9 cellular contexts compared by ENCODE assay signal in genomic region chr12:6550294-6551062, GRCh38. TPM values are rescaled to one million over a fixed set of nuclear protein-coding genes. Genes with fewer than 3 reads are reported as not detected.
DNase-seq lines count a peak whose midpoint lies in the region; ATAC-seq and TF ChIP-seq lines count a peak whose summit lies in the region.
"Had no signal": no experiment of that assay in that cellular context is flagged by ENCODE, and none has a peak within 500 bp of the region (broad histone marks: within the 10 kb centered on the region; RNA-seq: fewer than 3 reads in every experiment).

No MANE protein-coding gene starts in this region.

- no peak overlapping the region for H3K4ac ChIP-seq in neuronal stem cell (ENCODE audit: low read length)

- H3K79me1 ChIP-seq in neuronal stem cell (ENCODE audit: low read depth, low read length): peaks cover 13% of the 10 kb centered on the region

- no peak overlapping the region for H3K4me2 ChIP-seq in mammary epithelial cell (ENCODE audit: insufficient read depth, low read depth, low read length)
- no peak overlapping the region for H3K4me2 ChIP-seq in neuronal stem cell (ENCODE audit: insufficient read depth, low read length, poor library complexity, severe bottlenecking)
- H3K4me2 ChIP-seq: PC-9 had no signal

- H3K36me3 ChIP-seq in mammary epithelial cell (ENCODE audit: insufficient read depth, low read length) (no peaks in the 10 kb centered on the region), neuronal stem cell (replicated peaks in 1 of 2; ENCODE audit: control insufficient read depth in 2 of 2, insufficient read depth in 2 of 2, low read length in 2 of 2) (peaks cover 31 to 76% of the 10 kb centered on the region in 2 donors)

- H2BK15ac ChIP-seq in neuronal stem cell (ENCODE audit: low read length): no peak overlapping the region

- H3K9me3 ChIP-seq in mammary epithelial cell (replicated peaks; ENCODE audit: insufficient read depth, low read length): no peaks in the 10 kb centered on the region
- no peaks in the 10 kb centered on the region for H3K9me3 ChIP-seq in neuronal stem cell (replicated peaks in 1 of 2; ENCODE audit: control insufficient read depth in 2 of 2, insufficient read depth in 1 of 2, low read depth in 1 of 2, low read length in 2 of 2)

- no peak overlapping the region for H4K8ac ChIP-seq in neuronal stem cell (ENCODE audit: low read depth, low read length)

- no peak overlapping the region for H2BK120ac ChIP-seq in neuronal stem cell (ENCODE audit: low read depth, low read length)

- no peak for TF ChIP-seq CTCF in mammary epithelial cell (conservative IDR thresholded peaks at IDR 0.05 in 1 of 2, IDR thresholded peaks at IDR 0.05 in 1 of 2; ENCODE audit: extremely low read depth in 1 of 2, insufficient read depth in 1 of 2, low read depth in 1 of 2, low read length in 2 of 2)
- no peak for TF ChIP-seq CTCF in GM10266 (IDR thresholded peaks at IDR 0.05; ENCODE audit: control insufficient read depth, insufficient read depth, low read depth, missing control alignments)

- H3K27ac ChIP-seq in mammary epithelial cell (ENCODE audit: insufficient read depth, low read depth, low read length): no peak overlapping the region
- H3K27ac ChIP-seq in neuronal stem cell (replicated peaks; ENCODE audit: low read length): no peak overlapping the region
- H3K27ac ChIP-seq: PC-9 had no signal

- DNase-seq in CD1c-positive myeloid dendritic cell (ENCODE audit: extremely low spot score) (peak; percentile 67), mammary epithelial cell (no peak), neuronal stem cell (ENCODE audit: low spot score) (no peak), GM10266 (ENCODE audit: extremely low spot score) (no peak), sciatic nerve (ENCODE audit: low spot score) (no peak)
- DNase-seq: activated CD4-positive, alpha-beta memory T cell treated with anti-CD3 and anti-CD28 coated beads for 36 hours; PC-9; stimulated activated CD4-positive, alpha-beta T cell treated with anti-CD3 and anti-CD28 coated beads, Interleukin-12 subunit alpha, Interleukin-12 subunit beta, amount 100 ng/mL, for 4 hours had no signal

- no TSS peak for BruUV-seq in mammary epithelial cell (replicated peaks; lab: Mats Ljungman, UMichigan)

- no peaks in the 10 kb centered on the region for H3K27me3 ChIP-seq in mammary epithelial cell (ENCODE audit: insufficient read depth, low read length)
- no peaks in the 10 kb centered on the region for H3K27me3 ChIP-seq in neuronal stem cell (ENCODE audit: control insufficient read depth in 3 of 3, insufficient read depth in 3 of 3, low read depth in 1 of 3, low read length in 3 of 3)

- H4K20me1 ChIP-seq in mammary epithelial cell (ENCODE audit: insufficient read depth, low read length): no peaks in the 10 kb centered on the region

- H3K4me3 ChIP-seq in mammary epithelial cell (replicated peaks in 1 of 3; ENCODE audit: insufficient read depth in 1 of 3, low read depth in 2 of 3, low read length in 3 of 3): no peak overlapping the region
- H3K4me3 ChIP-seq in neuronal stem cell (ENCODE audit: low read length in 2 of 2): no peak overlapping the region
- H3K4me3 ChIP-seq: PC-9 had no signal

- H2AK5ac ChIP-seq in neuronal stem cell (ENCODE audit: low read depth, low read length): no peak overlapping the region

- H3K18ac ChIP-seq in neuronal stem cell (ENCODE audit: low read length): no peak overlapping the region

- in situ Hi-C loops in mammary epithelial cell (cut with MboI; ENCODE audit: low sequenced_read_pairs in 2 of 2): no loop called here

- H3K79me2 ChIP-seq in mammary epithelial cell (ENCODE audit: insufficient read depth, low read length): no peaks in the 10 kb centered on the region

- H3K14ac ChIP-seq in neuronal stem cell (ENCODE audit: low read length): no peak overlapping the region

- no peak overlapping the region for H4K91ac ChIP-seq in neuronal stem cell (ENCODE audit: low read depth, low read length, poor library complexity)

- WGBS in mammary epithelial cell (ENCODE audit: low coverage, missing lambda C conversion rate): 93% methylated on average over 16 of the region's 24 CpGs
- WGBS in neuronal stem cell (ENCODE audit: extremely low coverage in 2 of 2, insufficient read length in 2 of 2, insufficient replicate concordance in 1 of 2), 2 donors: no CpG with 5 or more reads among the region's 24 CpGs

- H2BK5ac ChIP-seq in neuronal stem cell (ENCODE audit: low read length): no peak overlapping the region

- H2AFZ ChIP-seq in mammary epithelial cell (ENCODE audit: low read depth, low read length) (peak overlapping the region; percentile 57), neuronal stem cell (ENCODE audit: low read length) (no peak overlapping the region)
- H2AFZ ChIP-seq: PC-9 had no signal

- CTCF ChIA-PET in mammary epithelial cell (lab: Charles Lee; ENCODE audit: low non-redundant PET): no interaction called here

- peak overlapping the region; percentile 15 for H3K23ac ChIP-seq in neuronal stem cell (ENCODE audit: low read depth, low read length, poor library complexity)

- H2BK12ac ChIP-seq in neuronal stem cell (ENCODE audit: low read length): no peak overlapping the region

- H3K4me1 ChIP-seq in mammary epithelial cell (ENCODE audit: insufficient read depth, low read length) (peaks cover 48% of the 10 kb centered on the region), neuronal stem cell (ENCODE audit: control insufficient read depth in 2 of 2, insufficient read depth in 1 of 2, low read depth in 1 of 2, low read length in 2 of 2) (peaks cover 7 to 15% of the 10 kb centered on the region in 2 donors)

- ATAC-seq in sciatic nerve (no peak), GM21381 (IDR thresholded peaks at IDR 0.05; ENCODE audit: unreplicated experiment) (no peak)

- no peak overlapping the region for H3K9ac ChIP-seq in mammary epithelial cell (ENCODE audit: insufficient read depth, low read length)
- no peak overlapping the region for H3K9ac ChIP-seq in neuronal stem cell (ENCODE audit: low read depth, low read length, poor library complexity)

- dilution Hi-C loops in mammary epithelial cell (cut with HindIII; ENCODE audit: low sequenced_read_pairs): no loop called here

- intact Hi-C loops in mammary epithelial cell (cut with micrococcal nuclease) (no loop called here), sciatic nerve (cut with DNase I) (no loop called here)

RNA-seq across cellular contexts. Expression of gene IFFO1, which starts 5.4 kb away (rescaled TPM):
- total RNA-seq in mammary epithelial cell (1 to 10 TPM; 1.9 to 2.2 TPM), sciatic nerve (38.7 TPM)
- polyA plus RNA-seq in mammary epithelial cell: 3.0 TPM
- 0.26 TPM for polyA minus RNA-seq in mammary epithelial cell
- 11.5 TPM for polyA plus RNA-seq in neuronal stem cell (2013, experiment 1 of 2)
- polyA plus RNA-seq in neuronal stem cell (2013, experiment 2 of 2): 10.5 TPM

RNA-seq across cellular contexts. Expression of gene GAPDH, which starts 16.2 kb away (rescaled TPM):
- total RNA-seq in mammary epithelial cell (over 10,000 TPM in 1 of 2 donors, 1,000 to 10,000 TPM in 1; 6,493 to 13,434 TPM), sciatic nerve (1,200 TPM)
- polyA plus RNA-seq in mammary epithelial cell: 20,785 TPM
- polyA minus RNA-seq in mammary epithelial cell: 16,557 TPM
- polyA plus RNA-seq in neuronal stem cell (2013, experiment 1 of 2): 3,243 TPM
- polyA plus RNA-seq in neuronal stem cell (2013, experiment 2 of 2): 3,181 TPM

RNA-seq across cellular contexts. Expression of gene NOP2, which starts 17.6 kb away (rescaled TPM):
- total RNA-seq in mammary epithelial cell (10 to 100 TPM; 29.5 to 84.2 TPM), sciatic nerve (27.6 TPM)
- 62.7 TPM for polyA plus RNA-seq in mammary epithelial cell
- 80.8 TPM for polyA minus RNA-seq in mammary epithelial cell
- polyA plus RNA-seq in neuronal stem cell (2013, experiment 1 of 2): 27.0 TPM
- 24.3 TPM for polyA plus RNA-seq in neuronal stem cell (2013, experiment 2 of 2)

RNA-seq across cellular contexts. Expression of gene NCAPD2, which starts 56.6 kb away (rescaled TPM):
- total RNA-seq in mammary epithelial cell (10 to 100 TPM; 17.8 to 53.7 TPM), sciatic nerve (21.3 TPM)
- 60.4 TPM for polyA plus RNA-seq in mammary epithelial cell
- polyA minus RNA-seq in mammary epithelial cell: 156 TPM
- polyA plus RNA-seq in neuronal stem cell (2013, experiment 1 of 2): 78.4 TPM
- polyA plus RNA-seq in neuronal stem cell (2013, experiment 2 of 2): 81.0 TPM

RNA-seq across cellular contexts. Expression of gene CHD4, which starts 56.7 kb away (rescaled TPM):
- 100 to 1,000 TPM; 178 to 187 TPM for total RNA-seq in mammary epithelial cell
- polyA plus RNA-seq in mammary epithelial cell: 85.5 TPM
- polyA minus RNA-seq in mammary epithelial cell: 298 TPM
- 187 TPM for polyA plus RNA-seq in neuronal stem cell (2013, experiment 1 of 2)
- polyA plus RNA-seq in neuronal stem cell (2013, experiment 2 of 2): 185 TPM
- 245 TPM for total RNA-seq in sciatic nerve

Comparison
In these comparisons a context has a peak if more than half of its experiments do, and no peak if none do; other contexts are left out.
1. RNA of gene IFFO1, which starts 5.4 kb away (total RNA-seq): 38.7 TPM in sciatic nerve (single experiment); 1.9 to 2.2 TPM in mammary epithelial cell; every median in the first group is over 10 times any median in the second.